In genomic region chr17:50117202-50118040, GRCh38 we compare ENCODE assay signal across 1 cellular context.
A peak's percentile ranks its signal among the peaks of the same experiment; 100 is the strongest.
TF ChIP-seq lines count a peak whose summit lies in the region.

No MANE protein-coding gene starts in this region.

TF ChIP-seq in K562, 482 proteins besides CTCF, POLR2A, EP300 and RAD21 (continued from another document and continues in another):
- no peak for TF ChIP-seq CREB5 (CRISPR knock-in tag; IDR thresholded peaks at IDR 0.05)
- no peak for TF ChIP-seq ZFP91 (CRISPR knock-in tag; IDR thresholded peaks at IDR 0.05)
- TF ChIP-seq FOXA1 (IDR thresholded peaks at IDR 0.05; ENCODE audit: borderline replicate concordance), result no peak
- TF ChIP-seq ZSCAN29 (IDR thresholded peaks at IDR 0.05), result no peak
- TF ChIP-seq NFRKB (IDR thresholded peaks at IDR 0.05; ENCODE audit: low read depth), result no peak
- peak; percentile 58; the same call in 1 of the 2 replicates for TF ChIP-seq MTA3 (IDR thresholded peaks at IDR 0.05; ENCODE audit: borderline replicate concordance)
- TF ChIP-seq SMC3 (conservative IDR thresholded peaks at IDR 0.05; ENCODE audit: insufficient read depth, low read depth, low read length), result peak; percentile 54
- no peak for TF ChIP-seq ZNF143 (CRISPR knock-in tag; IDR thresholded peaks at IDR 0.05)
- TF ChIP-seq ZKSCAN1 (IDR thresholded peaks at IDR 0.05; ENCODE audit: low read depth, low read length), result peak; percentile 88
- no peak for TF ChIP-seq GABPB1 (CRISPR knock-in tag; IDR thresholded peaks at IDR 0.05)
- 0 out of 2 replicates have a peak, but pooled peaks have one; percentile 30 for TF ChIP-seq SAFB (IDR thresholded peaks at IDR 0.05; ENCODE audit: borderline replicate concordance, low read depth, low read length)
- no peak for TF ChIP-seq MEF2D (tag; conservative IDR thresholded peaks at IDR 0.05; ENCODE audit: low read depth)
- TF ChIP-seq ZBTB49 (CRISPR knock-in tag; IDR thresholded peaks at IDR 0.05; ENCODE audit: borderline replicate concordance), result no peak
- peak in 2 of 3 experiments; percentile 20 to 45 for TF ChIP-seq YY1 (IDR thresholded peaks at IDR 0.05; ENCODE audit: borderline replicate concordance in 1 of 3, control insufficient read depth in 1 of 3, extremely low read depth in 1 of 3, insufficient read depth in 3 of 3, insufficient read length in 1 of 3, insufficient replicate concordance in 2 of 3, low read depth in 1 of 3, low read length in 2 of 3)
- peak; percentile 65 for TF ChIP-seq RBM25 (IDR thresholded peaks at IDR 0.05; ENCODE audit: low read depth, low read length, severe bottlenecking)
- TF ChIP-seq FUS (optimal IDR thresholded peaks at IDR 0.05; ENCODE audit: low read depth, low read length), result no peak
- no peak for TF ChIP-seq POU5F1 (IDR thresholded peaks at IDR 0.05; ENCODE audit: borderline replicate concordance, low read depth, low read length, partially characterized antibody)
- no peak for TF ChIP-seq ZFP30 (CRISPR knock-in tag; IDR thresholded peaks at IDR 0.05; ENCODE audit: borderline replicate concordance)
- no peak for TF ChIP-seq MTF1 (CRISPR knock-in tag; IDR thresholded peaks at IDR 0.05; ENCODE audit: borderline replicate concordance)
- TF ChIP-seq THAP12 (CRISPR knock-in tag; IDR thresholded peaks at IDR 0.05), result 0 out of 2 replicates have a peak, but pooled peaks have one; percentile 20
- TF ChIP-seq ZNF282 (CRISPR knock-in tag; IDR thresholded peaks at IDR 0.05), result peak; percentile 50; the same call in 1 of the 2 replicates
- peak; percentile 20 for TF ChIP-seq ZFP36 (IDR thresholded peaks at IDR 0.05; ENCODE audit: low read depth, low read length, partially characterized antibody)
- peak; percentile 76; the same call in 1 of the 2 replicates for TF ChIP-seq TFAP4 (CRISPR knock-in tag; IDR thresholded peaks at IDR 0.05; ENCODE audit: borderline replicate concordance)
- TF ChIP-seq HDAC3 (IDR thresholded peaks at IDR 0.05; ENCODE audit: borderline replicate concordance, partially characterized antibody), result no peak
- no peak for TF ChIP-seq SIX5 (IDR thresholded peaks at IDR 0.05; ENCODE audit: borderline replicate concordance in 1 of 2, insufficient read depth in 1 of 2, low read depth in 1 of 2, low read length in 2 of 2)
- no peak for TF ChIP-seq FOXA3 (CRISPR knock-in tag; conservative IDR thresholded peaks at IDR 0.05 in 1 of 2, IDR thresholded peaks at IDR 0.05 in 1 of 2)
- TF ChIP-seq GTF2F1 (IDR thresholded peaks at IDR 0.05; ENCODE audit: low read depth, low read length), result no peak
- no peak for TF ChIP-seq NBN (IDR thresholded peaks at IDR 0.05; ENCODE audit: low read depth)
- no peak for TF ChIP-seq POLR2H (tag; IDR thresholded peaks at IDR 0.05; ENCODE audit: low read depth)
- peak; percentile 27; the same call in 1 of the 2 replicates for TF ChIP-seq CREB1 (IDR thresholded peaks at IDR 0.05)
- no peak for TF ChIP-seq CREB1 (CRISPR knock-in tag; IDR thresholded peaks at IDR 0.05)
- no peak for TF ChIP-seq ZBTB12 (CRISPR knock-in tag; IDR thresholded peaks at IDR 0.05)
- TF ChIP-seq PPARD (CRISPR knock-in tag; IDR thresholded peaks at IDR 0.05), result no peak
- no peak for TF ChIP-seq MAFF (IDR thresholded peaks at IDR 0.05; ENCODE audit: low read length)
- TF ChIP-seq ZNF134 (CRISPR knock-in tag; conservative IDR thresholded peaks at IDR 0.05), result no peak
- TF ChIP-seq HNRNPH1 (optimal IDR thresholded peaks at IDR 0.05; ENCODE audit: low read depth, low read length), result no peak
- TF ChIP-seq HDAC1 (IDR thresholded peaks at IDR 0.05), result no peak
- TF ChIP-seq KDM5B (IDR thresholded peaks at IDR 0.05; ENCODE audit: insufficient replicate concordance, low read depth, low read length), result no peak
- TF ChIP-seq HNRNPK (IDR thresholded peaks at IDR 0.05; ENCODE audit: low read depth, low read length, poor library complexity, severe bottlenecking), result no peak
- no peak for TF ChIP-seq ARNT (IDR thresholded peaks at IDR 0.05)
- TF ChIP-seq GATAD2B (IDR thresholded peaks at IDR 0.05; ENCODE audit: borderline replicate concordance), result 0 out of 2 replicates have a peak, but pooled peaks have one; percentile 14
- TF ChIP-seq E2F3 (CRISPR knock-in tag; IDR thresholded peaks at IDR 0.05), result no peak
- TF ChIP-seq KLF16 (IDR thresholded peaks at IDR 0.05), result no peak
- no peak for TF ChIP-seq RBM14 (IDR thresholded peaks at IDR 0.05; ENCODE audit: borderline replicate concordance, insufficient read depth, low read depth, low read length)
- no peak for TF ChIP-seq ZNF318 (IDR thresholded peaks at IDR 0.05; ENCODE audit: borderline replicate concordance in 1 of 2, low read depth in 1 of 2)
- TF ChIP-seq ZNF507 (tag; conservative IDR thresholded peaks at IDR 0.05), result no peak
- no peak for TF ChIP-seq RAD51 (IDR thresholded peaks at IDR 0.05; ENCODE audit: borderline replicate concordance, low read depth)
